12 cellular contexts compared by ENCODE assay signal in genomic region chr1:186782791-186783190, GRCh38.
"Had no signal": no experiment of that assay in that cellular context is flagged by ENCODE, and none has a peak within 500 bp of the region (broad histone marks: within the 10 kb centered on the region; RNA-seq: fewer than 3 reads in every experiment).

No MANE protein-coding gene starts in this region.

- H3K27ac Mint-ChIP-seq: activated naive CD4-positive, alpha-beta T cell treated with anti-CD3 and anti-CD28 coated beads, Interleukin-2, amount 50 U/mL, for 72 hours; naive B cell; T-helper 17 cell had no signal

- H2AFZ ChIP-seq: hepatocyte had no signal

- H3K4me2 ChIP-seq: hepatocyte had no signal

- H3K79me2 ChIP-seq: hepatocyte had no signal

- H3K4me1 ChIP-seq: stomach had no signal

- H3K27ac ChIP-seq: hepatocyte, stomach had no signal

- H3K9me3 Mint-ChIP-seq: activated naive CD4-positive, alpha-beta T cell treated with anti-CD3 and anti-CD28 coated beads, Interleukin-2, amount 50 U/mL, for 72 hours; naive B cell had no signal

- H3K9me3 ChIP-seq: stomach had no signal

- H3K36me3 Mint-ChIP-seq: activated naive CD4-positive, alpha-beta T cell treated with anti-CD3 and anti-CD28 coated beads, Interleukin-2, amount 50 U/mL, for 72 hours; naive B cell had no signal

- H3K36me3 ChIP-seq: stomach had no signal

- ATAC-seq: activated naive CD4-positive, alpha-beta T cell treated with anti-CD3 and anti-CD28 coated beads, Interleukin-2, amount 50 U/mL, for 72 hours; T-helper 17 cell had no signal

- DNase-seq: activated CD4-positive, CD25-positive, alpha-beta regulatory T cell; activated effector memory CD4-positive, alpha-beta T cell treated with Interleukin-2 at 50 U/mL for 16 hours; activated T-cell treated with anti-CD3 and anti-CD28 coated beads, Interleukin-2, amount 50 U/mL, for 1 hour; amygdala; midbrain; naive B cell; retina; stimulated activated CD4-positive, alpha-beta T cell treated with anti-CD3 and anti-CD28 coated beads, Interleukin-4, amount 100 ng/mL, for 4 hours; stomach; T-helper 17 cell had no signal

- H3K27me3 ChIP-seq: hepatocyte, stomach had no signal

- H3K4me3 Mint-ChIP-seq: naive B cell, T-helper 17 cell had no signal

- H3K4me3 ChIP-seq: hepatocyte, stomach had no signal

- H3K4me1 Mint-ChIP-seq: naive B cell, T-helper 17 cell had no signal
